8 cellular contexts compared by ENCODE assay signal in the genomic region with DNA sequence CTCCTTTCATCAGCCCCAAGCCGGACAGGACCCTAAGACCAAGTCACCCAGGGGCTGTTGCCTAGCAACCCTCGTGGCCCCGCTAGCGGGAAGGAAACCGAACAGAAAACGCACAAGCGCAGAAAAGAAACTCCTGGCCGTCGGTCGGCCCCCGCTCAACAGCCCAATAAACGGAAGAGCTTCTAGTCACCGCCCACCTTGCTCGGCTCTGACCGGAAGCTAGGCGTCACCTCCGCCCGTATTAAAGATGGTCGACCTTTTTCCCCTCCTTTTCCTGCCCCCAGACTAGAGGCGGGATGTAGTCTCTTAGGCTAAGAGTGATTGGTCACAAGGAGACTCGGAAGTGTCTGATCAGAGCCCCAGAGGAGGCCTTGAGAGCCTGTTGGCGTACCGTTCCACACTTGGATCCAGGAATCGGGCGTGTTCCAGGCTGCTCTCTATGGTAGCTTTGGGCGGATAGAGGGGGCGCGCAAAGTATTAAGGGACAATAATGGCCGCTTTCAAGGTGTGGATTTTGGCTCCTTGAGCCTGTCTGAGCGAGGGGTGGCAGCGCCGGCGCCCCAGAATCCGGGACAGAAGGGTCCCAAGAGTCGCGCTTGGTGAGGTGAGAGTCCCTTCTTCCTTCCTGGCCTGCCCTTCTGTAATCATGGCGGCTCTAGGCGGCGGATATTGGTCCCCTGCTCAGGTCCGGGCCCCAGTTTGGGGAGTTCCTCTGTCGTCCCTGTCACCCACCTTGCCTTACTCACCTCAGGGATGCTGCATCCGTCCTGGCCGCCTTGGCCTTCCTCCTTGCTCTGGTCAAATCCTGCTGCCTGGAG. TPM values are rescaled to one million over a fixed set of nuclear protein-coding genes. Genes with fewer than 3 reads are reported as not detected.
DNase-seq lines count a peak whose midpoint lies in the region; ATAC-seq and TF ChIP-seq lines count a peak whose summit lies in the region.

A gene (plus strand): TSS at position 400 of the 818 bp plus-strand sequence. CDS start 2,311 bp downstream, outside the sequence.
A gene (minus strand): TSS at position 173 of the 818 bp plus-strand sequence. CDS start 2,871 bp downstream, outside the sequence.

- H3K9me3 ChIP-seq in CD8-positive, alpha-beta memory T cell (ENCODE audit: low read length), result no peaks in the 10 kb centered on the region
- no peaks in the 10 kb centered on the region for H3K9me3 ChIP-seq in lung (ENCODE audit: control insufficient read depth in 2 of 2, insufficient read depth in 1 of 2, low read length in 1 of 2)

- POLR2A ChIA-PET in CD8-positive, alpha-beta memory T cell (lab: Charles Lee), result interaction anchor here (1.0 kb wide), 1 partner anchor 529 kb away, joined by 4 read pairs; no protein-coding TSS in a partner anchor

- H3K27ac Mint-ChIP-seq in CD8-positive, alpha-beta memory T cell, result peak within 1 kb of the TSS; percentile 80 to 100 (median 99)

- peak; percentile 80 to 94 (median 93) for DNase-seq in CD8-positive, alpha-beta memory T cell
- DNase-seq in HS-5 (ENCODE audit: low read depth) (peak; percentile 98), lung (ENCODE audit: low spot score) (peak; percentile 96)
- DNase-seq in NK-92 treated with Interleukin-12 subunit alpha and Interleukin-12 subunit beta, amount 100 ng/mL, for 24 hours (lab: John Stamatoyannopoulos, UW), result peak; percentile 83
- peak; percentile 91 for DNase-seq in activated CD8-positive, alpha-beta memory T cell treated with anti-CD3 and anti-CD28 coated beads for 24 hours
- peak; percentile 82 for DNase-seq in effector CD8-positive, alpha-beta T cell (lab: John Stamatoyannopoulos, UW)
- DNase-seq in stimulated activated CD4-positive, alpha-beta T cell treated with anti-CD3 and anti-CD28 coated beads, TNF-alpha, amount 100 ng/mL, for 4 hours (ENCODE audit: low read depth in 3 of 3), result peak; percentile 59 to 83 (median 82)

- H3K9me3 Mint-ChIP-seq in CD8-positive, alpha-beta memory T cell, result no peaks in the 10 kb centered on the region

- no peaks in the 10 kb centered on the region for H3K27me3 Mint-ChIP-seq in CD8-positive, alpha-beta memory T cell

- WGBS in lung, 2 donors, result 0 to 1% methylated on average over 43 of the region's 43 CpGs

- H3K36me3 Mint-ChIP-seq in CD8-positive, alpha-beta memory T cell, result peaks cover 0 to 66% (median 20%) of the 10 kb centered on the region in 3 donors

- peak within 1 kb of the TSS; percentile 93 to 100 (median 99) for H3K4me3 Mint-ChIP-seq in CD8-positive, alpha-beta memory T cell

- ATAC-seq in GM19468 (IDR thresholded peaks at IDR 0.05; ENCODE audit: extremely low read depth, unreplicated experiment) (peak; percentile 96), lung (ENCODE audit: insufficient read depth, low FRiP score) (peak; percentile 98)

- no peaks in the 10 kb centered on the region for H3K27me3 ChIP-seq in CD8-positive, alpha-beta memory T cell (ENCODE audit: insufficient read depth, low read length, poor library complexity, severe bottlenecking)
- no peaks in the 10 kb centered on the region for H3K27me3 ChIP-seq in lung (ENCODE audit: control insufficient read depth, insufficient read depth)

- TF ChIP-seq CTCF in lung (IDR thresholded peaks at IDR 0.05; ENCODE audit: control extremely low read depth, extremely low read depth), result no peak

- peak within 1 kb of the TSS; percentile 95 for H3K27ac ChIP-seq in CD8-positive, alpha-beta memory T cell (ENCODE audit: low read depth, low read length)
- H3K27ac ChIP-seq in lung (ENCODE audit: low read depth in 1 of 2, low read length in 1 of 2), result peak within 1 kb of the TSS; percentile 89 to 94

- peaks cover 62 to 76% (median 73%) of the 10 kb centered on the region in 3 donors for H3K4me1 Mint-ChIP-seq in CD8-positive, alpha-beta memory T cell

- peaks cover 36% of the 10 kb centered on the region for H3K36me3 ChIP-seq in CD8-positive, alpha-beta memory T cell (ENCODE audit: insufficient read depth, low read length)
- peaks cover 18 to 21% of the 10 kb centered on the region in 2 donors for H3K36me3 ChIP-seq in lung (ENCODE audit: control insufficient read depth in 2 of 2, insufficient read depth in 2 of 2, low read length in 2 of 2)

- CTCF ChIA-PET in CD8-positive, alpha-beta memory T cell (lab: Charles Lee), result no interaction called here

- peak within 1 kb of the TSS; percentile 84 for H3K4me3 ChIP-seq in CD8-positive, alpha-beta memory T cell (ENCODE audit: low read length)
- peak within 1 kb of the TSS; percentile 100 for H3K4me3 ChIP-seq in lung

- H3K4me1 ChIP-seq in CD8-positive, alpha-beta memory T cell (ENCODE audit: insufficient read depth, low read length), result peaks cover 28% of the 10 kb centered on the region
- H3K4me1 ChIP-seq in lung (ENCODE audit: control insufficient read depth in 2 of 2, insufficient read depth in 2 of 2, low read length in 2 of 2), result peaks cover 0 to 6% of the 10 kb centered on the region in 2 donors

RNA-seq across cellular contexts. Expression of the first gene that starts in this region (rescaled TPM):
- total RNA-seq in CD8-positive, alpha-beta memory T cell, result 10 to 100 TPM; 93.6 to 98.3 TPM
- polyA plus RNA-seq in CD8-positive, alpha-beta memory T cell, result 32.7 TPM
- 10 to 100 TPM; 39.6 to 62.3 TPM for total RNA-seq in lung
- polyA plus RNA-seq in lung, result 10 to 100 TPM; 45.2 to 45.9 TPM

RNA-seq across cellular contexts. Expression of the second gene that starts in this region (rescaled TPM):
- total RNA-seq in CD8-positive, alpha-beta memory T cell, result 10 to 100 TPM; 37.9 to 38.7 TPM
- polyA plus RNA-seq in CD8-positive, alpha-beta memory T cell, result 14.0 TPM
- total RNA-seq in lung, result 10 to 100 TPM; 14.2 to 17.7 TPM
- polyA plus RNA-seq in lung, result 10 to 100 TPM in 1 of 2 donors, 1 to 10 TPM in 1; 5.4 to 11.2 TPM

Comparison
In these comparisons a context has a peak if more than half of its experiments do, and no peak if none do; other contexts are left out.
1. Peak in every context shown above with its lines: DNase-seq, ATAC-seq, H3K4me3 ChIP-seq and H3K27ac ChIP-seq.